ENCODE assay signal across 1 cellular context in genomic region chr16:29315916-29316517, GRCh38.
TF ChIP-seq lines count a peak whose summit lies in the region.

No MANE protein-coding gene starts in this region.

TF ChIP-seq in H1, 55 proteins besides CTCF, POLR2A, EP300 and RAD21:
- no peak for TF ChIP-seq EZH2 (IDR thresholded peaks at IDR 0.05; ENCODE audit: low read depth, low read length, severe bottlenecking)
- TF ChIP-seq POU5F1 (IDR thresholded peaks at IDR 0.05; ENCODE audit: low read depth, low read length), result no peak
- no peak for TF ChIP-seq BACH1 (IDR thresholded peaks at IDR 0.05; ENCODE audit: low read length)
- no peak for TF ChIP-seq PHF8 (conservative IDR thresholded peaks at IDR 0.05; ENCODE audit: low read depth, low read length)
- TF ChIP-seq NANOG (IDR thresholded peaks at IDR 0.05; ENCODE audit: insufficient read depth, low read depth, low read length, poor library complexity, severe bottlenecking), result no peak
- no peak for TF ChIP-seq SRF (IDR thresholded peaks at IDR 0.05; ENCODE audit: low read depth, low read length)
- no peak for TF ChIP-seq RFX5 (IDR thresholded peaks at IDR 0.05; ENCODE audit: borderline replicate concordance, low read depth, low read length)
- no peak for TF ChIP-seq MAFK (IDR thresholded peaks at IDR 0.05; ENCODE audit: low read depth, low read length)
- TF ChIP-seq, protein P1, sequence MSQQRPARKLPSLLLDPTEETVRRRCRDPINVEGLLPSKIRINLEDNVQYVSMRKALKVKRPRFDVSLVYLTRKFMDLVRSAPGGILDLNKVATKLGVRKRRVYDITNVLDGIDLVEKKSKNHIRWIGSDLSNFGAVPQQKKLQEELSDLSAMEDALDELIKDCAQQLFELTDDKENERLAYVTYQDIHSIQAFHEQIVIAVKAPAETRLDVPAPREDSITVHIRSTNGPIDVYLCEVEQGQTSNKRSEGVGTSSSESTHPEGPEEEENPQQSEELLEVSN (IDR thresholded peaks at IDR 0.05), result no peak
- no peak for TF ChIP-seq JUN (IDR thresholded peaks at IDR 0.05; ENCODE audit: low read depth, low read length)
- TF ChIP-seq SP1 (IDR thresholded peaks at IDR 0.05; ENCODE audit: low read depth, low read length), result no peak
- no peak for TF ChIP-seq RBBP5 (IDR thresholded peaks at IDR 0.05; ENCODE audit: borderline replicate concordance, low read depth, low read length)
- TF ChIP-seq GABPA (IDR thresholded peaks at IDR 0.05; ENCODE audit: borderline replicate concordance, insufficient read depth, low read length), result no peak
TF ChIP-seq in H1: peak in this region for 0.
